ENCODE assay signal across 25 cellular contexts in genomic region chr1:31032266-31032665, GRCh38. TPM values are rescaled to one million over a fixed set of nuclear protein-coding genes. Genes with fewer than 3 reads are reported as not detected.
DNase-seq lines count a peak whose midpoint lies in the region; ATAC-seq lines count a peak whose summit lies in the region.
"Had no signal": no experiment of that assay in that cellular context is flagged by ENCODE, and none has a peak within 500 bp of the region (broad histone marks: within the 10 kb centered on the region; RNA-seq: fewer than 3 reads in every experiment).

No MANE protein-coding gene starts in this region.

- H3K27ac ChIP-seq in Karpas-422 (ENCODE audit: low read length) = peak overlapping the region; percentile 35; the same call in 1 of the 2 replicates
- H3K27ac ChIP-seq: brain microvascular endothelial cell, suprapubic skin, upper lobe of right lung had no signal

- no peak for DNase-seq in activated T-cell treated with anti-CD3 and anti-CD28 coated beads, Interleukin-2, amount 50 U/mL, for 24 hours
- DNase-seq in activated T-cell treated with anti-CD3 and anti-CD28 coated beads, Interleukin-2, amount 50 U/mL, for 1 hour = no peak
- no peak for DNase-seq in Karpas-422
- peak; percentile 24 for DNase-seq in germinal center (ENCODE audit: low spot score)
- DNase-seq in stimulated activated naive B cell treated with anti-CD40 and anti-IgM and Interleukin-4, amounts not matched to agents 10 μg/mL and 1 μg/mL and 100 μg/mL, for 72 hours = no peak
- DNase-seq in HuH-7 (ENCODE audit: low spot score) = no peak
- DNase-seq: activated CD4-positive, alpha-beta T cell treated with anti-CD3 and anti-CD28 coated beads, Interleukin-2, amount 50 U/mL, for 4 hours; activated naive CD4-positive, alpha-beta T cell treated with anti-CD3 and anti-CD28 coated beads for 36 hours; amniotic stem cell; brain microvascular endothelial cell; HCEC 1CT; IMR-90; naive thymus-derived CD8-positive, alpha-beta T cell; NCI-H1105; NCI-H187; NCI-H446 treated with DMSO at 0.1 percent for 48 hours; NCI-H774; occipital lobe; SK-N-SH; stimulated activated CD4-positive, alpha-beta T cell treated with anti-CD3 and anti-CD28 coated beads, Interleukin-15, amount 100 ng/mL, for 24 hours; stimulated activated naive CD4-positive, alpha-beta T cell; upper lobe of right lung had no signal

- no peak overlapping the region for H3K4me3 ChIP-seq in Karpas-422 (ENCODE audit: low read length)
- H3K4me3 ChIP-seq: suprapubic skin, upper lobe of right lung had no signal

- H3K79me2 ChIP-seq in Karpas-422 (ENCODE audit: low read length) = peaks cover 100% of the 10 kb centered on the region

- ATAC-seq in stimulated activated naive B cell treated with anti-CD40 and anti-IgM and Interleukin-4, amounts not matched to agents 10 μg/mL and 1 μg/mL and 100 μg/mL, for 72 hours (replicated peaks) = peak; percentile 50 to 56
- ATAC-seq in GM18867 (IDR thresholded peaks at IDR 0.05; ENCODE audit: unreplicated experiment) (no peak), GM21529 (IDR thresholded peaks at IDR 0.05; ENCODE audit: unreplicated experiment) (no peak)
- ATAC-seq: naive thymus-derived CD8-positive, alpha-beta T cell; upper lobe of right lung had no signal

- H3K27ac Mint-ChIP-seq in activated T-cell treated with anti-CD3 and anti-CD28 coated beads, Interleukin-2, amount 50 U/mL, for 24 hours = peak overlapping the region; percentile 2
- peak overlapping the region; percentile 44 for H3K27ac Mint-ChIP-seq in stimulated activated naive B cell treated with anti-CD40 and anti-IgM and Interleukin-4, amounts not matched to agents 10 μg/mL and 1 μg/mL and 100 μg/mL, for 72 hours

- peaks cover 66% of the 10 kb centered on the region for H4K20me1 ChIP-seq in Karpas-422 (ENCODE audit: insufficient read depth, low read depth, low read length)

- no peak overlapping the region for H3K4me3 Mint-ChIP-seq in activated T-cell treated with anti-CD3 and anti-CD28 coated beads, Interleukin-2, amount 50 U/mL, for 24 hours
- peak overlapping the region in 1 of 2 donors; percentile 37 for H3K4me3 Mint-ChIP-seq in stimulated activated naive B cell treated with anti-CD40 and anti-IgM and Interleukin-4, amounts not matched to agents 10 μg/mL and 1 μg/mL and 100 μg/mL, for 72 hours
- H3K4me3 Mint-ChIP-seq: activated naive CD4-positive, alpha-beta T cell treated with anti-CD3 and anti-CD28 coated beads for 36 hours had no signal

- peaks cover 14% of the 10 kb centered on the region; the same call in 1 of the 2 replicates for H3K36me3 ChIP-seq in Karpas-422 (ENCODE audit: insufficient read depth, low read length)
- H3K36me3 ChIP-seq: upper lobe of right lung had no signal

- H3K4me1 ChIP-seq in Karpas-422 (ENCODE audit: low read length) = peaks cover 90% of the 10 kb centered on the region

- peaks cover 82% of the 10 kb centered on the region for H3K36me3 Mint-ChIP-seq in activated T-cell treated with anti-CD3 and anti-CD28 coated beads, Interleukin-2, amount 50 U/mL, for 24 hours (ENCODE audit: low read depth)
- H3K36me3 Mint-ChIP-seq in stimulated activated naive B cell treated with anti-CD40 and anti-IgM and Interleukin-4, amounts not matched to agents 10 μg/mL and 1 μg/mL and 100 μg/mL, for 72 hours = peaks cover 37 to 75% of the 10 kb centered on the region in 2 donors

- no peaks in the 10 kb centered on the region for H3K9me3 ChIP-seq in Karpas-422 (ENCODE audit: low read length)
- H3K9me3 ChIP-seq: SK-N-SH, suprapubic skin, upper lobe of right lung had no signal

- no peaks in the 10 kb centered on the region for H3K9me2 ChIP-seq in Karpas-422 (replicated peaks; ENCODE audit: insufficient read depth, low read length)
- H3K9me2 ChIP-seq: SK-N-SH had no signal

- H3K27me3 Mint-ChIP-seq in activated T-cell treated with anti-CD3 and anti-CD28 coated beads, Interleukin-2, amount 50 U/mL, for 24 hours = no peaks in the 10 kb centered on the region
- no peaks in the 10 kb centered on the region for H3K27me3 Mint-ChIP-seq in stimulated activated naive B cell treated with anti-CD40 and anti-IgM and Interleukin-4, amounts not matched to agents 10 μg/mL and 1 μg/mL and 100 μg/mL, for 72 hours
- H3K27me3 Mint-ChIP-seq: naive thymus-derived CD8-positive, alpha-beta T cell had no signal

- H3K4me2 ChIP-seq in Karpas-422 (ENCODE audit: low read depth, low read length, poor library complexity, severe bottlenecking) = no peak overlapping the region
- H3K4me2 ChIP-seq: SK-N-SH had no signal

- no peaks in the 10 kb centered on the region for H3K9me3 Mint-ChIP-seq in activated T-cell treated with anti-CD3 and anti-CD28 coated beads, Interleukin-2, amount 50 U/mL, for 24 hours
- peaks cover 0 to 4% of the 10 kb centered on the region in 2 donors for H3K9me3 Mint-ChIP-seq in stimulated activated naive B cell treated with anti-CD40 and anti-IgM and Interleukin-4, amounts not matched to agents 10 μg/mL and 1 μg/mL and 100 μg/mL, for 72 hours
- H3K9me3 Mint-ChIP-seq: activated naive CD4-positive, alpha-beta T cell treated with anti-CD3 and anti-CD28 coated beads for 36 hours; naive thymus-derived CD8-positive, alpha-beta T cell had no signal

- H3K27me3 ChIP-seq in Karpas-422 (ENCODE audit: low read length) = no peaks in the 10 kb centered on the region
- H3K27me3 ChIP-seq: brain microvascular endothelial cell, suprapubic skin, upper lobe of right lung had no signal

- peaks cover 82% of the 10 kb centered on the region for H3K4me1 Mint-ChIP-seq in activated T-cell treated with anti-CD3 and anti-CD28 coated beads, Interleukin-2, amount 50 U/mL, for 24 hours (ENCODE audit: low read depth)
- peaks cover 56 to 95% of the 10 kb centered on the region in 2 donors for H3K4me1 Mint-ChIP-seq in stimulated activated naive B cell treated with anti-CD40 and anti-IgM and Interleukin-4, amounts not matched to agents 10 μg/mL and 1 μg/mL and 100 μg/mL, for 72 hours

- H2AFZ ChIP-seq in Karpas-422 (ENCODE audit: low read length) = no peak overlapping the region

- no peak overlapping the region for H3K9ac ChIP-seq in Karpas-422 (ENCODE audit: low read length)
- H3K9ac ChIP-seq: SK-N-SH had no signal

RNA-seq across cellular contexts. Expression of gene PUM1, which starts 33.3 kb away (rescaled TPM):
- 64.0 and 96.2 TPM in 2 replicates for total RNA-seq in Karpas-422 (2014; rRNA removed; shearing (Covaris generic); ENCODE audit: low replicate concordance)

Comparison
In these comparisons a context has a peak if more than half of its experiments do, and no peak if none do; other contexts are left out.
1. ATAC-seq: peak in stimulated activated naive B cell treated with anti-CD40 and anti-IgM and Interleukin-4, amounts not matched to agents 10 μg/mL and 1 μg/mL and 100 μg/mL, for 72 hours (2 of 2); none in GM18867 (single experiment) and GM21529 (single experiment).